ENCODE assay signal across 8 cellular contexts in the genomic region with DNA sequence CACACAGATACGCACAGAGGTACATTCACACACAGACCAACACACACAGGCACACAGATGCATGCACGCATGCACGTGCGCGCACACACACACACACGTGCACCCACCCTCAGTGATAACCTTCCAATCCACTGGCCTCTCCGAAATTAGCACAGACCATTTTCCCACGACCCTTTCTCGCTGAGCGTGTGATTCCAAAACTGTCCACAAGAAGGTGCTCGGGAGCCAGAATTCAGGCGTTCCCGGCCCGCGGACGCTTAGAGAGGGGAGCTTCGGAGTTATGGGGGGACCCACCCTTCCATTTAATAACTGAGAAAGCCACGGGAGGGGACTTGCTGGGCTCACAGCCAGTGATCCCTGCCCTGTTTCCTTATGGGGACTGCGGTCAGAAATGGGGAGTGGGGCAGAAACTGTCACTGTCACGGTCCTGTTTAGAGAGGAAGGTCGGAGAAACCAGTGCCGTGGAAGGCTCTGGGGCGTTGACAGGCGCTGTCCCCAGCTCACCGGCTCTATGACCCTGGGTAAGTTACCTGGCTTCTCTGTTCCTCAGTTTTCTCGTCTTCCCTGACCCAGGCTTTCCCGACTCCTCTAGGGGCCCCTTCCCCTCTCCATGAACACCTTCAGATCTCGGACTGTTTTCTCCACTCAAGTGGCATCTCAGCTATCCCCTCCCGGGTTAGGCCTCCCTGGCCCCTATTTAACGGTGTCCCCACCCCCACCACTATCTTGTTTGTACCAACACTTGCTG. TPM values are rescaled to one million over a fixed set of nuclear protein-coding genes. Genes with fewer than 3 reads are reported as not detected.
A peak's percentile ranks its signal among the peaks of the same experiment; 100 is the strongest.
DNase-seq lines count a peak whose midpoint lies in the region; ATAC-seq and TF ChIP-seq lines count a peak whose summit lies in the region.

No MANE protein-coding gene starts in this region.

- H3K27me3 ChIP-seq in BE2C, result no peaks in the 10 kb centered on the region
- H3K27me3 ChIP-seq in mucosa of stomach (ENCODE audit: control insufficient read depth, insufficient read depth, low read length), result peaks cover 9% of the 10 kb centered on the region

- peak; percentile 72 for TF ChIP-seq CTCF in BE2C (IDR thresholded peaks at IDR 0.05; ENCODE audit: low read depth, low read length)

- H3K9me3 ChIP-seq in BE2C (no peaks in the 10 kb centered on the region), mucosa of stomach (ENCODE audit: control insufficient read depth, low read length) (no peaks in the 10 kb centered on the region)

- ATAC-seq in GM19023 (IDR thresholded peaks at IDR 0.05; ENCODE audit: unreplicated experiment) (peak; percentile 51), HG03439 (IDR thresholded peaks at IDR 0.05; ENCODE audit: unreplicated experiment) (peak; percentile 45)

- DNase-seq in BE2C (peak; percentile 51), NOMO-1 treated with DMSO at 0.1 percent for 48 hours (lab: John Stamatoyannopoulos, UW; ENCODE audit: unreplicated experiment) (peak; percentile 52), erythroblast (lab: John Stamatoyannopoulos, UW) (peak; percentile 49 to 71)
- peak; percentile 74 for DNase-seq in activated CD8-positive, alpha-beta memory T cell treated with anti-CD3 and anti-CD28 coated beads, Interleukin-2, amount 50 U/mL, for 4 hours
- peak; percentile 24 to 61 for DNase-seq in stimulated activated CD8-positive, alpha-beta memory T cell treated with anti-CD3 and anti-CD28 coated beads, Interleukin-4, amount 100 ng/mL, for 4 hours (ENCODE audit: low read depth in 2 of 2, low spot score in 1 of 2)

- H3K36me3 ChIP-seq in BE2C (no peaks in the 10 kb centered on the region), mucosa of stomach (ENCODE audit: control insufficient read depth, insufficient read depth, low read length) (no peaks in the 10 kb centered on the region)

- no peaks in the 10 kb centered on the region for H3K4me1 ChIP-seq in BE2C
- H3K4me1 ChIP-seq in mucosa of stomach (ENCODE audit: control insufficient read depth, insufficient read depth, low read length), result peaks cover 4% of the 10 kb centered on the region

- no peak for TF ChIP-seq POLR2A in erythroblast (IDR thresholded peaks at IDR 0.05; ENCODE audit: low read length)

- peak overlapping the region; percentile 64 for H3K4me3 ChIP-seq in BE2C (ENCODE audit: low read depth, low read length)
- peak overlapping the region; percentile 33 for H3K4me3 ChIP-seq in mucosa of stomach (ENCODE audit: low read length)

- H3K9ac ChIP-seq in mucosa of stomach (ENCODE audit: low read length), result peak overlapping the region; percentile 51

RNA-seq across cellular contexts. Expression of gene SLC35C1, which starts 33.6 kb away (rescaled TPM):
- polyA plus RNA-seq in BE2C (2012; ENCODE audit: insufficient read depth, insufficient read length, low read depth), result 12.7 TPM

Comparison
In these comparisons a context has a peak if more than half of its experiments do, and no peak if none do; other contexts are left out.
1. Peak in every context shown above with its lines: DNase-seq, ATAC-seq and H3K4me3 ChIP-seq.